In genomic region chr11:7279676-7280075, GRCh38 we compare ENCODE assay signal across 28 cellular contexts. TPM values are rescaled to one million over a fixed set of nuclear protein-coding genes. Genes with fewer than 3 reads are reported as not detected.
"Had no signal": no experiment of that assay in that cellular context is flagged by ENCODE, and none has a peak within 500 bp of the region (broad histone marks: within the 10 kb centered on the region; RNA-seq: fewer than 3 reads in every experiment).

No MANE protein-coding gene starts in this region.

- H3K27ac Mint-ChIP-seq: stimulated activated effector memory CD8-positive, alpha-beta T cell treated with anti-CD3 and anti-CD28 coated beads, Interleukin-12 subunit alpha, Interleukin-12 subunit beta, amount 100 ng/mL, for 72 hours; stimulated activated memory B cell treated with anti-CD40 and anti-IgM and Interleukin-4, amounts not matched to agents 10 μg/mL and 1 μg/mL and 100 μg/mL, for 72 hours; stimulated activated naive B cell treated with anti-CD40 and anti-IgM and Interleukin-4, amounts not matched to agents 10 μg/mL and 1 μg/mL and 100 μg/mL, for 72 hours; stimulated activated naive CD8-positive, alpha-beta T cell treated with anti-CD3 and anti-CD28 coated beads, Interleukin-15, amount 100 ng/mL, for 72 hours; stimulated activated naive CD8-positive, alpha-beta T cell treated with anti-CD3 and anti-CD28 coated beads, Interleukin-15, Interleukin-2, amounts not matched to agents 100 ng/mL and 50 ng/mL, for 24 hours; type B pancreatic cell had no signal

- H3K4me3 Mint-ChIP-seq: stimulated activated effector memory CD8-positive, alpha-beta T cell treated with anti-CD3 and anti-CD28 coated beads, Interleukin-12 subunit alpha, Interleukin-12 subunit beta, amount 100 ng/mL, for 72 hours; stimulated activated memory B cell treated with anti-CD40 and anti-IgM and Interleukin-4, amounts not matched to agents 10 μg/mL and 1 μg/mL and 100 μg/mL, for 72 hours; stimulated activated naive B cell treated with anti-CD40 and anti-IgM and Interleukin-4, amounts not matched to agents 10 μg/mL and 1 μg/mL and 100 μg/mL, for 72 hours; stimulated activated naive CD8-positive, alpha-beta T cell treated with anti-CD3 and anti-CD28 coated beads, Interleukin-15, amount 100 ng/mL, for 72 hours; stimulated activated naive CD8-positive, alpha-beta T cell treated with anti-CD3 and anti-CD28 coated beads, Interleukin-15, Interleukin-2, amounts not matched to agents 100 ng/mL and 50 ng/mL, for 24 hours; type B pancreatic cell had no signal

- H3K36me3 ChIP-seq: stomach, suprapubic skin, thoracic aorta, thyroid gland, tibial artery, tibial nerve, transverse colon, upper lobe of left lung, upper lobe of right lung, uterus, vagina had no signal

- H3K4me1 Mint-ChIP-seq: stimulated activated effector memory CD8-positive, alpha-beta T cell treated with anti-CD3 and anti-CD28 coated beads, Interleukin-12 subunit alpha, Interleukin-12 subunit beta, amount 100 ng/mL, for 72 hours; stimulated activated memory B cell treated with anti-CD40 and anti-IgM and Interleukin-4, amounts not matched to agents 10 μg/mL and 1 μg/mL and 100 μg/mL, for 72 hours; stimulated activated naive B cell treated with anti-CD40 and anti-IgM and Interleukin-4, amounts not matched to agents 10 μg/mL and 1 μg/mL and 100 μg/mL, for 72 hours; stimulated activated naive CD8-positive, alpha-beta T cell treated with anti-CD3 and anti-CD28 coated beads, Interleukin-15, amount 100 ng/mL, for 72 hours had no signal

- H3K27ac ChIP-seq: stomach, suprapubic skin, testis, thoracic aorta, thyroid gland, tibial artery, tibial nerve, transverse colon, upper lobe of left lung, upper lobe of right lung, uterus, vagina had no signal

- H3K36me3 Mint-ChIP-seq: stimulated activated effector memory CD8-positive, alpha-beta T cell treated with anti-CD3 and anti-CD28 coated beads, Interleukin-12 subunit alpha, Interleukin-12 subunit beta, amount 100 ng/mL, for 72 hours; stimulated activated memory B cell treated with anti-CD40 and anti-IgM and Interleukin-4, amounts not matched to agents 10 μg/mL and 1 μg/mL and 100 μg/mL, for 72 hours; stimulated activated naive B cell treated with anti-CD40 and anti-IgM and Interleukin-4, amounts not matched to agents 10 μg/mL and 1 μg/mL and 100 μg/mL, for 72 hours; type B pancreatic cell had no signal

- H3K27me3 ChIP-seq: stomach, suprapubic skin, testis, thyroid gland, tibial artery, tibial nerve, transverse colon, upper lobe of left lung, uterus, vagina had no signal

- H3K9me3 ChIP-seq: stomach, suprapubic skin, testis, thoracic aorta, thyroid gland, tibial artery, tibial nerve, transverse colon, upper lobe of left lung, upper lobe of right lung, uterus, vagina had no signal

- ATAC-seq: stimulated activated effector memory CD8-positive, alpha-beta T cell treated with anti-CD3 and anti-CD28 coated beads, Interleukin-12 subunit alpha, Interleukin-12 subunit beta, amount 100 ng/mL, for 72 hours; stimulated activated memory B cell treated with anti-CD40 and anti-IgM and Interleukin-4, amounts not matched to agents 10 μg/mL and 1 μg/mL and 100 μg/mL, for 72 hours; stimulated activated naive B cell treated with anti-CD40 and anti-IgM and Interleukin-4, amounts not matched to agents 10 μg/mL and 1 μg/mL and 100 μg/mL, for 72 hours; stimulated activated naive CD8-positive, alpha-beta T cell treated with anti-CD3 and anti-CD28 coated beads, Interleukin-15, amount 100 ng/mL, for 72 hours; stimulated activated naive CD8-positive, alpha-beta T cell treated with anti-CD3 and anti-CD28 coated beads, Interleukin-15, Interleukin-2, amounts not matched to agents 100 U/mL and 50 U/mL, for 24 hours; upper lobe of right lung had no signal

- H3K9me3 Mint-ChIP-seq: stimulated activated effector memory CD8-positive, alpha-beta T cell treated with anti-CD3 and anti-CD28 coated beads, Interleukin-12 subunit alpha, Interleukin-12 subunit beta, amount 100 ng/mL, for 72 hours; type B pancreatic cell had no signal

- H3K4me1 ChIP-seq: stomach, testis, thyroid gland, tibial artery, tibial nerve, transverse colon, upper lobe of left lung, upper lobe of right lung, uterus, vagina had no signal

- H3K4me3 ChIP-seq: stomach, suprapubic skin, testis, thoracic aorta, thyroid gland, tibial artery, tibial nerve, transverse colon, upper lobe of left lung, upper lobe of right lung, uterus, vagina had no signal

- DNase-seq: stimulated activated CD4-positive, alpha-beta T cell treated with anti-CD3 and anti-CD28 coated beads, Interleukin-2, amount 100 ng/mL, for 48 hours; stimulated activated CD4-positive, alpha-beta T cell treated with anti-CD3 and anti-CD28 coated beads, Interleukin-4, amount 100 ng/mL, for 1 hour; stimulated activated CD4-positive, alpha-beta T cell treated with anti-CD3 and anti-CD28 coated beads, Interleukin-4, amount 100 ng/mL, for 24 hours; stimulated activated CD4-positive, alpha-beta T cell treated with anti-CD3 and anti-CD28 coated beads, Interleukin-4, amount 100 ng/mL, for 4 hours; stimulated activated CD8-positive, alpha-beta memory T cell treated with anti-CD3 and anti-CD28 coated beads, Interleukin-4, amount 100 ng/mL, for 48 hours; stimulated activated naive B cell treated with anti-CD40 and anti-IgM and Interleukin-4, amounts not matched to agents 10 μg/mL and 1 μg/mL and 100 μg/mL, for 72 hours; stimulated activated naive CD4-positive, alpha-beta T cell; stimulated activated naive CD4-positive, alpha-beta T cell treated with Interleukin-2 at 50 U/mL for 16 hours; stimulated activated naive CD8-positive, alpha-beta T cell treated with anti-CD3 and anti-CD28 coated beads, Interleukin-15, amount 100 ng/mL, for 72 hours; stimulated activated naive CD8-positive, alpha-beta T cell treated with anti-CD3 and anti-CD28 coated beads, Interleukin-15, Interleukin-2, amounts not matched to agents 100 U/mL and 50 U/mL, for 24 hours; stomach; substantia nigra; testis; thyroid gland; tibial artery; transverse colon; upper lobe of left lung; upper lobe of right lung; uterus had no signal

RNA-seq across cellular contexts. Expression of gene SYT9, which starts 28.0 kb away (rescaled TPM):
- total RNA-seq: subcutaneous adipose tissue, thoracic aorta had no signal
